Comparison of ENCODE assay signal across 17 cellular contexts in the genomic region with DNA sequence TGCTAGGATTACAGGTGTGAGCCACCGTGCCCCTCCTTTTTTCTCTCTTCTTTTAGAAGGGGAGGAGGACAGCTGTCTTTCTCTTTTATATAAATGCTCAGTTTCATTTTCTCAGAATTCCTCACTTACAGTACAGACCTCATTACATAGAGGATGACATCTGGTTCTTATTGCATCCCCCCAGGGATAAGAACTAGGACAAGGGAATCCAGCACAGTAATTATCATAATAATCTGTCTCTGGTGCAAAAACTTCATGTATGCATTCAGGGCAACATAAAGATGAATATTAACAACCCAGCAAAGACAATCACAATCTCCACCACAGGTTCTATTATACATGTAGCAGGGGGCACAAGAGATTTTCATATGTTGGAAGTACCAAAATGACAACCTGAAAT. TPM values are rescaled to one million over a fixed set of nuclear protein-coding genes. Genes with fewer than 3 reads are reported as not detected.
DNase-seq lines count a peak whose midpoint lies in the region; ATAC-seq and TF ChIP-seq lines count a peak whose summit lies in the region.
"Had no signal": no experiment of that assay in that cellular context is flagged by ENCODE, and none has a peak within 500 bp of the region (broad histone marks: within the 10 kb centered on the region; RNA-seq: fewer than 3 reads in every experiment).

No MANE protein-coding gene starts in this region.

- H3K9me3 ChIP-seq in A673 (ENCODE audit: low read depth, low read length, poor library complexity, severe bottlenecking) (no peaks in the 10 kb centered on the region), SK-N-MC (ENCODE audit: low read depth, low read length) (no peaks in the 10 kb centered on the region)
- no peaks in the 10 kb centered on the region for H3K9me3 ChIP-seq in effector memory CD4-positive, alpha-beta T cell (ENCODE audit: control insufficient read depth, low read length)
- H3K9me3 ChIP-seq: A549, HAP-1 had no signal

- H3K27ac Mint-ChIP-seq in brain (peak overlapping the region in 3 of 5 experiments; percentile 30 to 80 (median 76)), immature natural killer cell (no peak overlapping the region)
- H3K27ac Mint-ChIP-seq: HFFc6 had no signal

- CTCF ChIA-PET in A673 (lab: Charles Lee) = no interaction called here

- TF ChIP-seq CTCF in A673 (conservative IDR thresholded peaks at IDR 0.05; ENCODE audit: low read depth, low read length) (no peak), brain (conservative IDR thresholded peaks at IDR 0.05) (no peak)

- intact Hi-C loops in A673 (cut with micrococcal nuclease; ENCODE audit: unreplicated experiment) = no loop called here
- intact Hi-C loops in Right ventricle myocardium superior (cut with DNase I) = no loop called here

- peaks cover 3% of the 10 kb centered on the region for H3K4me1 ChIP-seq in A673 (ENCODE audit: insufficient read depth, low read length, poor library complexity, severe bottlenecking)
- no peaks in the 10 kb centered on the region for H3K4me1 ChIP-seq in effector memory CD4-positive, alpha-beta T cell (ENCODE audit: control insufficient read depth, insufficient read depth, low read length, poor library complexity, severe bottlenecking)
- H3K4me1 ChIP-seq: A549, HAP-1 had no signal

- no peak overlapping the region for H3K9ac ChIP-seq in SK-N-MC (ENCODE audit: insufficient read length)

- ATAC-seq in Right ventricle myocardium superior (ENCODE audit: poor library complexity) = no peak
- ATAC-seq: A549 had no signal

- H3K4me1 Mint-ChIP-seq in brain (peaks cover 5% of the 10 kb centered on the region), immature natural killer cell (no peaks in the 10 kb centered on the region)

- H3K36me3 Mint-ChIP-seq in brain (no peaks in the 10 kb centered on the region), immature natural killer cell (no peaks in the 10 kb centered on the region)
- H3K36me3 Mint-ChIP-seq: CD4-positive, alpha-beta memory T cell had no signal

- no peak overlapping the region for H3K4me3 ChIP-seq in A673 (ENCODE audit: low read depth, low read length, poor library complexity, severe bottlenecking)
- 0 out of 2 replicates have a peak overlapping the region, but pooled peaks have one; percentile 40 for H3K4me3 ChIP-seq in SK-N-MC
- H3K4me3 ChIP-seq in effector memory CD4-positive, alpha-beta T cell (ENCODE audit: insufficient read depth, low read depth, low read length, poor library complexity, severe bottlenecking) = no peak overlapping the region
- H3K4me3 ChIP-seq: A549, HAP-1 had no signal

- no peaks in the 10 kb centered on the region for H3K36me3 ChIP-seq in A673 (ENCODE audit: insufficient read depth, low read length, poor library complexity, severe bottlenecking)
- H3K36me3 ChIP-seq in SK-N-MC (ENCODE audit: insufficient read depth, low read length) = no peaks in the 10 kb centered on the region
- H3K36me3 ChIP-seq in effector memory CD4-positive, alpha-beta T cell (ENCODE audit: control insufficient read depth, insufficient read depth, low read length) = no peaks in the 10 kb centered on the region
- H3K36me3 ChIP-seq: HAP-1 had no signal

- POLR2A ChIA-PET in A673 (lab: Charles Lee; ENCODE audit: low non-redundant PET) = no interaction called here

- H3K4me3 Mint-ChIP-seq in brain (no peak overlapping the region), immature natural killer cell (no peak overlapping the region)
- H3K4me3 Mint-ChIP-seq: CD4-positive, alpha-beta memory T cell; HFFc6 had no signal

- H3K27me3 Mint-ChIP-seq in brain (peaks cover 14% of the 10 kb centered on the region), immature natural killer cell (ENCODE audit: low read depth in 3 of 3) (peaks cover 5 to 16% (median 6%) of the 10 kb centered on the region in 3 donors)

- no TSS peak for BruUV-seq in A673 (replicated peaks; lab: Mats Ljungman, UMichigan)

- H3K27ac ChIP-seq in A673 (ENCODE audit: low read depth, low read length, poor library complexity, severe bottlenecking) = no peak overlapping the region
- peak overlapping the region; percentile 22; the same call in 1 of the 2 replicates for H3K27ac ChIP-seq in SK-N-MC
- no peak overlapping the region for H3K27ac ChIP-seq in effector memory CD4-positive, alpha-beta T cell (ENCODE audit: insufficient read depth, low read length, poor library complexity, severe bottlenecking)
- H3K27ac ChIP-seq: A549 had no signal

- peak; percentile 35 for DNase-seq in A673 (ENCODE audit: low spot score)
- peak; percentile 71 for DNase-seq in SK-N-MC (ENCODE audit: low read depth, low spot score)
- no peak for DNase-seq in immature natural killer cell
- no peak for DNase-seq in effector memory CD4-positive, alpha-beta T cell
- DNase-seq in Right ventricle myocardium superior = no peak
- DNase-seq: 8988T; C1 segment of cervical spinal cord; Calu3; CD4-positive, alpha-beta memory T cell; COR-L47; DND-41; GOT3; HFFc6 had no signal

- H3K9me3 Mint-ChIP-seq in brain (peaks cover 2 to 4% (median 3%) of the 10 kb centered on the region in 5 experiments), immature natural killer cell (no peaks in the 10 kb centered on the region)
- H3K9me3 Mint-ChIP-seq: CD4-positive, alpha-beta memory T cell; HFFc6 had no signal

- peaks cover 4% of the 10 kb centered on the region for H3K27me3 ChIP-seq in A673 (replicated peaks; ENCODE audit: insufficient read depth, low read depth, low read length, poor library complexity)
- H3K27me3 ChIP-seq in effector memory CD4-positive, alpha-beta T cell (replicated peaks; ENCODE audit: control insufficient read depth, insufficient read depth, low read length, poor library complexity, severe bottlenecking) = no peaks in the 10 kb centered on the region

RNA-seq across cellular contexts. Expression of gene SPZ1, which starts 5.1 kb away (rescaled TPM):
- not detected in 2 replicates for total RNA-seq in A673 (2021)
- polyA plus RNA-seq in brain (ENCODE audit: insufficient read depth, low read depth, low replicate concordance) = not detected
- polyA plus RNA-seq in immature natural killer cell = not detected
- total RNA-seq in Right ventricle myocardium superior = not detected
- total RNA-seq: Calu3; CD4-positive, alpha-beta memory T cell; HFFc6 had no signal
- polyA plus RNA-seq: A549; BJ; CD4-positive, alpha-beta memory T cell had no signal

Comparison
In these comparisons a context has a peak if more than half of its experiments do, and no peak if none do; other contexts are left out.
1. DNase-seq: peak in A673 (single experiment) and SK-N-MC (single experiment); none in immature natural killer cell (0 of 3), effector memory CD4-positive, alpha-beta T cell (0 of 3) and Right ventricle myocardium superior (single experiment).
2. H3K27ac Mint-ChIP-seq: peak in brain (3 of 5); none in immature natural killer cell (0 of 6).